Comparison of ENCODE assay signal across 22 cellular contexts in the genomic region with DNA sequence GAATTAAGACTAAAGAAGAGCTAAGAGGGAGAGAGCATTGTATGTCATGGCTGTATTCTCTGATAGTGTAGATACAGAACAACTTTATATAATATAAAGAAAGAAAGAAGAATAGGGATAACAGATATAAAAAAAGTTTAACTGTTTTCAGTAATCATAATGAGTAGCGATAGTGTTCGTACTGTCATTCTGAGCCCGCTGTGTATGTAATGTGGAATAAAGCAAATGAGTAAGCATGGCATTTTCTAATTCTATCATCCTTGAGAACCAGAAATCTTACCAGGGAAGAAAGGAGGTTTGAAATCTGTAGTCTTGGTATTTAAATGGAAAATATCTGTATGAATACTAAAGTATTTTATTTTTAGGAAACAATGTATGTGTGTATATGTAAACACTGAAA.
"Had no signal": no experiment of that assay in that cellular context is flagged by ENCODE, and none has a peak within 500 bp of the region (broad histone marks: within the 10 kb centered on the region; RNA-seq: fewer than 3 reads in every experiment).

No MANE protein-coding gene starts in this region.

- H3K36me3 ChIP-seq: left ventricle myocardium inferior, ovary, right atrium auricular region, right lobe of liver, suprapubic skin, thoracic aorta, tibial artery had no signal

- DNase-seq: hypothalamus; islet precursor cell; left ventricle myocardium inferior; midbrain; mucosa of descending colon; naive thymus-derived CD4-positive, alpha-beta T cell; ovary; right lobe of liver; stimulated activated CD4-positive, alpha-beta T cell treated with anti-CD3 and anti-CD28 coated beads, Interleukin-12 subunit alpha, Interleukin-12 subunit beta, amount 100 ng/mL, for 4 hours; stimulated activated CD4-positive, alpha-beta T cell treated with anti-CD3 and anti-CD28 coated beads, Interleukin-15, amount 100 ng/mL, for 24 hours; stimulated activated CD4-positive, alpha-beta T cell treated with anti-CD3 and anti-CD28 coated beads, Interleukin-2, amount 100 ng/mL, for 24 hours; stimulated activated CD4-positive, alpha-beta T cell treated with anti-CD3 and anti-CD28 coated beads, Interleukin-4, amount 100 ng/mL, for 1 hour; stimulated activated naive CD4-positive, alpha-beta T cell; tibial artery had no signal

- H3K9me3 ChIP-seq: left ventricle myocardium inferior, mucosa of descending colon, right atrium auricular region, right lobe of liver, suprapubic skin, thoracic aorta, tibial artery had no signal

- H3K9me3 Mint-ChIP-seq: memory B cell; natural killer cell treated with Interleukin-12 subunit alpha and Interleukin-12 subunit beta and Interleukin-15 and Interleukin-18, amount 100 ng/mL, for 72 hours; stimulated activated naive CD8-positive, alpha-beta T cell treated with anti-CD3 and anti-CD28 coated beads, Interleukin-15, Interleukin-2, amounts not matched to agents 100 ng/mL and 50 ng/mL, for 24 hours had no signal

- H3K4me3 ChIP-seq: left ventricle myocardium inferior, mucosa of descending colon, ovary, right atrium auricular region, right lobe of liver, suprapubic skin, thoracic aorta, tibial artery had no signal

- H3K27me3 ChIP-seq: ovary, right atrium auricular region, right lobe of liver, suprapubic skin, tibial artery had no signal

- H3K4me3 Mint-ChIP-seq: memory B cell; naive thymus-derived CD4-positive, alpha-beta T cell; natural killer cell treated with Interleukin-12 subunit alpha and Interleukin-12 subunit beta and Interleukin-15 and Interleukin-18, amount 100 ng/mL, for 72 hours; stimulated activated naive CD8-positive, alpha-beta T cell treated with anti-CD3 and anti-CD28 coated beads, Interleukin-15, Interleukin-2, amounts not matched to agents 100 ng/mL and 50 ng/mL, for 24 hours; type B pancreatic cell had no signal

- H3K4me1 ChIP-seq: left ventricle myocardium inferior, right atrium auricular region, right lobe of liver, suprapubic skin, tibial artery had no signal

- H3K27ac ChIP-seq: left ventricle myocardium inferior, ovary, right atrium auricular region, right lobe of liver, suprapubic skin, thoracic aorta, tibial artery had no signal

- H3K27me3 Mint-ChIP-seq: type B pancreatic cell had no signal

- H3K36me3 Mint-ChIP-seq: natural killer cell treated with Interleukin-12 subunit alpha and Interleukin-12 subunit beta and Interleukin-15 and Interleukin-18, amount 100 ng/mL, for 72 hours; type B pancreatic cell had no signal

- H3K4me1 Mint-ChIP-seq: naive thymus-derived CD4-positive, alpha-beta T cell had no signal

- H3K27ac Mint-ChIP-seq: memory B cell; naive thymus-derived CD4-positive, alpha-beta T cell; natural killer cell treated with Interleukin-12 subunit alpha and Interleukin-12 subunit beta and Interleukin-15 and Interleukin-18, amount 100 ng/mL, for 72 hours; progenitor cell of endocrine pancreas; stimulated activated naive CD8-positive, alpha-beta T cell treated with anti-CD3 and anti-CD28 coated beads, Interleukin-15, Interleukin-2, amounts not matched to agents 100 ng/mL and 50 ng/mL, for 24 hours; type B pancreatic cell had no signal

- ATAC-seq: mucosa of descending colon; naive thymus-derived CD4-positive, alpha-beta T cell; natural killer cell treated with Interleukin-12 subunit alpha and Interleukin-12 subunit beta and Interleukin-15 and Interleukin-18, amount 100 ng/mL, for 72 hours; right lobe of liver had no signal
